16 cellular contexts compared by ENCODE assay signal in genomic region chr5:159182691-159183090, GRCh38. TPM values are rescaled to one million over a fixed set of nuclear protein-coding genes. Genes with fewer than 3 reads are reported as not detected.
DNase-seq lines count a peak whose midpoint lies in the region; ATAC-seq and TF ChIP-seq lines count a peak whose summit lies in the region.
"Had no signal": no experiment of that assay in that cellular context is flagged by ENCODE, and none has a peak within 500 bp of the region (broad histone marks: within the 10 kb centered on the region; RNA-seq: fewer than 3 reads in every experiment).

No MANE protein-coding gene starts in this region.

- H3K27me3 ChIP-seq in ACC112 (ENCODE audit: insufficient read depth, low read length) (no peaks in the 10 kb centered on the region), brain microvascular endothelial cell (replicated peaks) (no peaks in the 10 kb centered on the region), left lung (no peaks in the 10 kb centered on the region)
- H3K27me3 ChIP-seq: ovary, tibial artery had no signal

- no peak for TF ChIP-seq CTCF in brain microvascular endothelial cell (IDR thresholded peaks at IDR 0.05; ENCODE audit: low read depth, low read length, missing control alignments)
- TF ChIP-seq CTCF in left lung (IDR thresholded peaks at IDR 0.05), result no peak
- TF ChIP-seq CTCF in GM13976 (IDR thresholded peaks at IDR 0.05; ENCODE audit: borderline replicate concordance, control extremely low read depth, extremely low read depth, insufficient read depth, missing control alignments), result no peak

- ATAC-seq in left lung, result peak; percentile 1
- no peak for ATAC-seq in left lobe of liver
- ATAC-seq in HG03442 (IDR thresholded peaks at IDR 0.05; ENCODE audit: unreplicated experiment), result no peak
- ATAC-seq: GM12878, Right ventricle myocardium inferior had no signal

- H3K4me1 ChIP-seq in ACC112 (ENCODE audit: control insufficient read depth, insufficient read depth, low read length, unreplicated experiment), result peaks cover 79% of the 10 kb centered on the region
- peaks cover 46 to 89% of the 10 kb centered on the region in 2 donors for H3K4me1 ChIP-seq in left lung

- no peaks in the 10 kb centered on the region for H3K9me3 ChIP-seq in left lung
- H3K9me3 ChIP-seq: ovary, tibial artery had no signal

- H3K27ac ChIP-seq in ACC112 (ENCODE audit: low read depth, low read length) (peak overlapping the region; percentile 98), brain microvascular endothelial cell (peak overlapping the region; percentile 90), left lung (peak overlapping the region; percentile 78 to 88)
- H3K27ac ChIP-seq: ovary, tibial artery had no signal

- H3K79me2 ChIP-seq in ACC112 (ENCODE audit: control insufficient read depth, insufficient read depth, low read length, unreplicated experiment), result peaks cover 43% of the 10 kb centered on the region

- intact Hi-C loops in left lung (cut with DNase I), result no loop called here

- in situ Hi-C loops in brain microvascular endothelial cell (cut with HindIII; ENCODE audit: low pct_ligation_motif_present, low sequenced_read_pairs) (no loop called here), GM13976 (cut with MboI; ENCODE audit: low sequenced_read_pairs, unreplicated experiment) (no loop called here)

- H3K36me3 ChIP-seq in ACC112 (ENCODE audit: insufficient read depth, low read length) (peaks cover 7% of the 10 kb centered on the region; the same call in 1 of the 2 replicates), brain microvascular endothelial cell (replicated peaks) (peaks cover 12% of the 10 kb centered on the region), left lung (peaks cover 0 to 38% of the 10 kb centered on the region in 2 donors)
- H3K36me3 ChIP-seq: ovary, tibial artery had no signal

- no peak overlapping the region for H2AFZ ChIP-seq in ACC112 (ENCODE audit: low read length, unreplicated experiment)

- DNase-seq in GM04503 (ENCODE audit: low read depth) (peak; percentile 33), brain microvascular endothelial cell (no peak), left lung (no peak), left lobe of liver (ENCODE audit: low spot score) (no peak), cerebellar nuclear complex (lab: John Stamatoyannopoulos, UW) (no peak), GM13976 (ENCODE audit: low spot score) (no peak)
- DNase-seq: activated CD4-positive, alpha-beta T cell treated with anti-CD3 and anti-CD28 coated beads for 1 hour; activated naive CD4-positive, alpha-beta T cell treated with anti-CD3 and anti-CD28 coated beads, Interleukin-2, amount 50 U/mL, for 16 hours; kidney; NCI-H446; ovary; tibial artery had no signal

- H3K4me3 ChIP-seq in ACC112 (ENCODE audit: low read depth, low read length) (peak overlapping the region; percentile 14; the same call in 1 of the 2 replicates), brain microvascular endothelial cell (ENCODE audit: low read depth, low read length) (no peak overlapping the region), left lung (no peak overlapping the region)
- H3K4me3 ChIP-seq: GM12878, ovary, tibial artery had no signal

RNA-seq across cellular contexts. Expression of gene RNF145, which starts 26.7 kb away (rescaled TPM):
- total RNA-seq in left lung, result 100 to 1,000 TPM; 164 to 216 TPM
- total RNA-seq in left lobe of liver, result 8.4 TPM

Comparison
In these comparisons a context has a peak if more than half of its experiments do, and no peak if none do; other contexts are left out.
1. RNA of gene RNF145, which starts 26.7 kb away (total RNA-seq): 164 to 216 TPM in left lung; 8.4 TPM in left lobe of liver (single experiment); every median in the first group is over 10 times any median in the second.
2. Peak in every context shown above with its lines, with median percentiles within 50 percentile points of each other: H3K27ac ChIP-seq.